ENCODE assay signal across 9 cellular contexts in genomic region chr16:56944954-56945839, GRCh38. TPM values are rescaled to one million over a fixed set of nuclear protein-coding genes. Genes with fewer than 3 reads are reported as not detected.
DNase-seq lines count a peak whose midpoint lies in the region; TF ChIP-seq lines count a peak whose summit lies in the region.
"Had no signal": no experiment of that assay in that cellular context is flagged by ENCODE, and none has a peak within 500 bp of the region (broad histone marks: within the 10 kb centered on the region; RNA-seq: fewer than 3 reads in every experiment).

No MANE protein-coding gene starts in this region.

- in situ Hi-C loops in transverse colon (cut with MboI; ENCODE audit: low pct_ligation_motif_present in 1 of 4, low pct_unique_long_range_greater_than_20kb in 1 of 4, low sequenced_read_pairs in 3 of 4) (no loop called here), HAP-1 (cut with MboI; ENCODE audit: low sequenced_read_pairs) (no loop called here)

- H3K4me3 ChIP-seq in cardiac muscle cell (no peak overlapping the region), left ventricle myocardium inferior (no peak overlapping the region), MG63 (no peak overlapping the region), transverse colon (no peak overlapping the region), HAP-1 (no peak overlapping the region)

- WGBS in transverse colon (ENCODE audit: low coverage in 1 of 2), 2 donors: 51% methylated on average over 2 of the region's 2 CpGs; no CpG with 5 or more reads in 1 of the 2 donors

- no peak for DNase-seq in cardiac muscle cell (ENCODE audit: low read depth in 1 of 2, low spot score in 1 of 2)
- DNase-seq in left ventricle myocardium inferior: no peak
- peak; percentile 35 for DNase-seq in MG63
- DNase-seq in chondrocyte (ENCODE audit: low spot score): no peak
- no peak for DNase-seq in transverse colon
- DNase-seq in middle frontal gyrus (ENCODE audit: extremely low spot score, low spot score): no peak
- DNase-seq in HAP-1 (ENCODE audit: low spot score in 2 of 2): no peak
- DNase-seq in A172 (ENCODE audit: low spot score): no peak

- no peaks in the 10 kb centered on the region for H3K27me3 Mint-ChIP-seq in chondrocyte (ENCODE audit: low read depth)

- peaks cover 51% of the 10 kb centered on the region for H3K4me1 Mint-ChIP-seq in chondrocyte (ENCODE audit: low read depth)

- H3K4me3 Mint-ChIP-seq in chondrocyte (ENCODE audit: unreplicated experiment): no peak overlapping the region

- TF ChIP-seq EP300 in transverse colon (IDR thresholded peaks at IDR 0.05; ENCODE audit: low read depth): no peak

- H3K27me3 ChIP-seq in cardiac muscle cell (no peaks in the 10 kb centered on the region), left ventricle myocardium inferior (ENCODE audit: low read depth) (no peaks in the 10 kb centered on the region), MG63 (no peaks in the 10 kb centered on the region), transverse colon (no peaks in the 10 kb centered on the region), HAP-1 (ENCODE audit: low read depth) (no peaks in the 10 kb centered on the region)

- H3K27ac Mint-ChIP-seq in chondrocyte (ENCODE audit: unreplicated experiment): peak overlapping the region; percentile 49

- H3K36me3 Mint-ChIP-seq in chondrocyte (ENCODE audit: low read depth): peaks cover 30% of the 10 kb centered on the region

- H3K27ac ChIP-seq in cardiac muscle cell: peak overlapping the region; percentile 38
- H3K27ac ChIP-seq in left ventricle myocardium inferior (replicated peaks): no peak overlapping the region
- peak overlapping the region in 1 of 4 donors; percentile 32 for H3K27ac ChIP-seq in transverse colon

- no peak for TF ChIP-seq CTCF in cardiac muscle cell (IDR thresholded peaks at IDR 0.05; ENCODE audit: low read depth, low read length)
- no peak for TF ChIP-seq CTCF in left ventricle myocardium inferior (IDR thresholded peaks at IDR 0.05; ENCODE audit: borderline replicate concordance)
- TF ChIP-seq CTCF in chondrocyte (IDR thresholded peaks at IDR 0.05): no peak
- no peak for TF ChIP-seq CTCF in transverse colon (IDR thresholded peaks at IDR 0.05)

- no peaks in the 10 kb centered on the region for H3K9me3 Mint-ChIP-seq in chondrocyte (ENCODE audit: low read depth)

- H3K9me3 ChIP-seq in cardiac muscle cell (ENCODE audit: low read depth) (no peaks in the 10 kb centered on the region), left ventricle myocardium inferior (replicated peaks) (no peaks in the 10 kb centered on the region), MG63 (no peaks in the 10 kb centered on the region), transverse colon (no peaks in the 10 kb centered on the region), HAP-1 (no peaks in the 10 kb centered on the region)

- TF ChIP-seq POLR2A in transverse colon (IDR thresholded peaks at IDR 0.05): peak; percentile 29

- H3K4me1 ChIP-seq in cardiac muscle cell (ENCODE audit: low read depth) (no peaks in the 10 kb centered on the region), left ventricle myocardium inferior (peaks cover 9% of the 10 kb centered on the region), transverse colon (no peaks in the 10 kb centered on the region), HAP-1 (no peaks in the 10 kb centered on the region)

- peaks cover 49% of the 10 kb centered on the region for H3K36me3 ChIP-seq in cardiac muscle cell
- H3K36me3 ChIP-seq in left ventricle myocardium inferior: peaks cover 61% of the 10 kb centered on the region
- H3K36me3 ChIP-seq in MG63: peaks cover 63% of the 10 kb centered on the region
- peaks cover 0 to 53% (median 25%) of the 10 kb centered on the region in 4 donors for H3K36me3 ChIP-seq in transverse colon
- H3K36me3 ChIP-seq in HAP-1 (replicated peaks): peaks cover 53% of the 10 kb centered on the region

- intact Hi-C loops in left ventricle myocardium inferior (cut with micrococcal nuclease): loop anchor here (10.0 kb wide), 1 partner anchor 80 kb away; the partner anchor contains the start of gene SLC12A3
- intact Hi-C loops in transverse colon (cut with DNase I; ENCODE audit: low total_unique reads): no loop called here

RNA-seq across cellular contexts. Expression of gene HERPUD1, which starts 13.3 kb away (rescaled TPM):
- 40.5 and 109 TPM in 2 replicates for total RNA-seq in cardiac muscle cell
- polyA plus RNA-seq in cardiac muscle cell: 78.9 and 116 TPM in 2 replicates
- 119 TPM for total RNA-seq in left ventricle myocardium inferior
- total RNA-seq in MG63 (2014; rRNA removed; shearing (Covaris generic); ENCODE audit: low replicate concordance): 226 and 252 TPM in 2 replicates
- 146 to 236 TPM (median 223 TPM) in 3 replicates for total RNA-seq in chondrocyte
- total RNA-seq in transverse colon: 100 to 1,000 TPM in 3 of 4 donors, 10 to 100 TPM in 1; 64.1 to 335 (median 186) TPM
- total RNA-seq in A172 (2014; rRNA removed; shearing (Covaris generic)): 35.0 and 55.6 TPM in 2 replicates

RNA-seq across cellular contexts. Expression of gene CETP, which starts 16.6 kb away (rescaled TPM):
- total RNA-seq in cardiac muscle cell (0.27 TPM in 1 of 2 replicates, not detected in the other), left ventricle myocardium inferior (0.16 TPM), chondrocyte (not detected in 3 replicates), transverse colon (under 1 TPM in 1 of 4 donors, not detected in 3; 0.55 TPM)
- polyA plus RNA-seq in cardiac muscle cell: 0.49 TPM in 1 of 2 replicates, not detected in the other
- total RNA-seq in MG63 (2014; rRNA removed; shearing (Covaris generic); ENCODE audit: low replicate concordance): not detected in 2 replicates
- total RNA-seq in A172 (2014; rRNA removed; shearing (Covaris generic)): not detected in 2 replicates
- total RNA-seq: HT1080 had no signal

RNA-seq across cellular contexts. Expression of gene NLRC5, which starts 44.2 kb away (rescaled TPM):
- total RNA-seq in cardiac muscle cell (0.18 TPM in 1 of 2 replicates, not detected in the other), left ventricle myocardium inferior (6.6 TPM), chondrocyte (6.3 to 10.7 TPM (median 6.6 TPM) in 3 replicates), transverse colon (100 to 1,000 TPM in 1 of 4 donors, 10 to 100 TPM in 3; 59.4 to 171 (median 73.6) TPM)
- polyA plus RNA-seq in cardiac muscle cell: not detected in 2 replicates
- total RNA-seq in MG63 (2014; rRNA removed; shearing (Covaris generic); ENCODE audit: low replicate concordance): 4.9 and 11.7 TPM in 2 replicates
- total RNA-seq in A172 (2014; rRNA removed; shearing (Covaris generic)): 15.0 and 20.2 TPM in 2 replicates
